ENCODE assay signal across 8 cellular contexts in the genomic region with DNA sequence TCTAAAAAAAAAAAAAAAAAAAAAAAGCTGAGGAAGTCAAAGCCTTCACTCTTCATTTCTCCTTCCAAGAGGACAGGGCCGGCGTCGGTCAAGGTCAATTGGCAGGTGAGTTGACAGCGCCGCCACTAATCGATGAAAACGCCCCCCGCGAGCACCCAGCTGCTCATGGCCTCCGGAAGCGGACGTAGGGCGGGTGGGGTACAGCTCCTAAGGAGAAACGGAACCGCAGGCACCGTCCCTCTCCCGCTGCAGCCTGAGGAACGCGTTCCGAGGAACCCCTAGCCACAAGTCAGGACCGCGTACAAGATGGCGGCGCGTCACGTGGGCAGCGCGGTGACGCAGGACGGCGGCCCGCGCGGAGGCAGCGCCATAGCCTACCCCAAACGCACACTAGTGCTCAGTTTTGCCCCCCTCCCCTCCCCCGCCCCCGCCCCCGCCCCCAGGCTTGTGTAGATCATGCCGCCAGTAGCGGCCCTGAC.
DNase-seq lines count a peak whose midpoint lies in the region; ATAC-seq and TF ChIP-seq lines count a peak whose summit lies in the region.

A gene (plus strand): TSS at position 465 of the 479 bp plus-strand sequence. CDS start 16,045 bp downstream, outside the sequence.

- peak within 1 kb of the TSS; percentile 98 for H3K9ac ChIP-seq in mucosa of stomach (ENCODE audit: low read length)

- no peaks in the 10 kb centered on the region for H3K9me3 ChIP-seq in mucosa of stomach (ENCODE audit: control insufficient read depth, low read length)

- peak; percentile 96 for DNase-seq in D341Med (ENCODE audit: low spot score)
- peak; percentile 92 for DNase-seq in HuH-7 (ENCODE audit: low spot score)
- peak; percentile 44 for DNase-seq in OCI-M2 (lab: John Stamatoyannopoulos, UW; ENCODE audit: unreplicated experiment)
- DNase-seq in activated T-cell treated with anti-CD3 and anti-CD28 coated beads, Interleukin-2, amount 50 U/mL, for 1 hour, result peak; percentile 89
- peak; percentile 96 for DNase-seq in erythroblast (lab: John Stamatoyannopoulos, UW)
- peak; percentile 92 for DNase-seq in stimulated activated CD8-positive, alpha-beta memory T cell treated with anti-CD3 and anti-CD28 coated beads, Interleukin-4, amount 100 ng/mL, for 48 hours

- peak within 1 kb of the TSS; percentile 82 for H3K4me3 ChIP-seq in mucosa of stomach (ENCODE audit: low read length)

- peak; percentile 79 for ATAC-seq in GM21423 (IDR thresholded peaks at IDR 0.05; ENCODE audit: unreplicated experiment)

- H3K27me3 ChIP-seq in mucosa of stomach (ENCODE audit: control insufficient read depth, insufficient read depth, low read length), result no peaks in the 10 kb centered on the region

- TF ChIP-seq POLR2A in erythroblast (IDR thresholded peaks at IDR 0.05; ENCODE audit: low read length), result peak; percentile 86

- H3K4me1 ChIP-seq in mucosa of stomach (ENCODE audit: control insufficient read depth, insufficient read depth, low read length), result peaks cover 11% of the 10 kb centered on the region

- no peaks in the 10 kb centered on the region for H3K36me3 ChIP-seq in mucosa of stomach (ENCODE audit: control insufficient read depth, insufficient read depth, low read length)

Comparison
In these comparisons a context has a peak if more than half of its experiments do, and no peak if none do; other contexts are left out.
1. Peak in every context shown above with its lines: DNase-seq, ATAC-seq and H3K4me3 ChIP-seq.
2. DNase-seq: peak in every context shown above with its lines; median percentile 96 in D341Med; 96 in erythroblast; 92 in HuH-7; 92 in stimulated activated CD8-positive, alpha-beta memory T cell treated with anti-CD3 and anti-CD28 coated beads, Interleukin-4, amount 100 ng/mL, for 48 hours; 89 in activated T-cell treated with anti-CD3 and anti-CD28 coated beads, Interleukin-2, amount 50 U/mL, for 1 hour; 44 in OCI-M2.